ENCODE assay signal across 1 cellular context in the genomic region with DNA sequence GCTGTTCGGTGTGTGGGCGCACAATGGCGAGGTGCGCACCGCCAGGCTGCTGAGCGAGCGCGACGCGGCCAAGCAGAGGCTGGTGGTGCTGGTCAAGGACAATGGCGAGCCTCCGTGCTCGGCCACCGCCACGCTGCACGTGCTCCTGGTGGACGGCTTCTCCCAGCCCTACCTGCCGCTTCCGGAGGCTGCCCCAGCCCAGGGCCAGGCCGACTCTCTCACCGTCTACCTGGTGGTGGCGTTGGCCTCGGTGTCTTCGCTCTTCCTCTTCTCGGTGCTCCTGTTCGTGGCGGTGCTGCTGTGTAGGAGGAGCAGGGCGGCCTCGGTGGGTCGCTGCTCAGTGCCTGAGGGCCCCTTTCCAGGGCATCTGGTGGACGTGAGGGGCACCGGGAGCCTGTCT.
TF ChIP-seq lines count a peak whose summit lies in the region.

No MANE protein-coding gene starts in this region.

TF ChIP-seq in WTC11, 78 proteins besides CTCF, POLR2A, EP300 and RAD21:
- TF ChIP-seq, protein P1, sequence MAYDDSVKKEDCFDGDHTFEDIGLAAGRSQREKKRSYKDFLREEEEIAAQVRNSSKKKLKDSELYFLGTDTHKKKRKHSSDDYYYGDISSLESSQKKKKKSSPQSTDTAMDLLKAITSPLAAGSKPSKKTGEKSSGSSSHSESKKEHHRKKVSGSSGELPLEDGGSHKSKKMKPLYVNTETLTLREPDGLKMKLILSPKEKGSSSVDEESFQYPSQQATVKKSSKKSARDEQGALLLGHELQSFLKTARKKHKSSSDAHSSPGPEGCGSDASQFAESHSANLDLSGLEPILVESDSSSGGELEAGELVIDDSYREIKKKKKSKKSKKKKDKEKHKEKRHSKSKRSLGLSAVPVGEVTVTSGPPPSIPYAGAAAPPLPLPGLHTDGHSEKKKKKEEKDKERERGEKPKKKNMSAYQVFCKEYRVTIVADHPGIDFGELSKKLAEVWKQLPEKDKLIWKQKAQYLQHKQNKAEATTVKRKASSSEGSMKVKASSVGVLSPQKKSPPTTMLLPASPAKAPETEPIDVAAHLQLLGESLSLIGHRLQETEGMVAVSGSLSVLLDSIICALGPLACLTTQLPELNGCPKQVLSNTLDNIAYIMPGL (CRISPR knock-in tag; IDR thresholded peaks at IDR 0.05), result peak; percentile 29; the same call in 1 of the 2 replicates
